23 cellular contexts compared by ENCODE assay signal in genomic region chr14:97995038-97995437, GRCh38.
DNase-seq lines count a peak whose midpoint lies in the region; ATAC-seq and TF ChIP-seq lines count a peak whose summit lies in the region.
"Had no signal": no experiment of that assay in that cellular context is flagged by ENCODE, and none has a peak within 500 bp of the region (broad histone marks: within the 10 kb centered on the region; RNA-seq: fewer than 3 reads in every experiment).

No MANE protein-coding gene starts in this region.

- no peak for ATAC-seq in activated naive CD8-positive, alpha-beta T cell treated with anti-CD3 and anti-CD28 coated beads, Interleukin-2, amount 10 ng/mL, durations not matched to agents 7 days and 5 days (ENCODE audit: low read depth)
- ATAC-seq in HG02759 (IDR thresholded peaks at IDR 0.05; ENCODE audit: unreplicated experiment): no peak
- no peak for ATAC-seq in WTC11
- ATAC-seq in HG03097 (IDR thresholded peaks at IDR 0.05; ENCODE audit: low FRiP score, unreplicated experiment): no peak
- ATAC-seq: gastrocnemius medialis, left lobe of liver had no signal

- no peaks in the 10 kb centered on the region for H3K27me3 Mint-ChIP-seq in activated naive CD4-positive, alpha-beta T cell treated with anti-CD3 and anti-CD28 coated beads for 36 hours (ENCODE audit: low read depth)
- no peaks in the 10 kb centered on the region for H3K27me3 Mint-ChIP-seq in T-helper 1 cell treated with Interleukin-12 subunit alpha and Interleukin-12 subunit beta and Interleukin-4 antibody, amounts not matched to agents 30 μg/mL and 1 μg/mL, for 36 hours (ENCODE audit: low read depth)
- H3K27me3 Mint-ChIP-seq in activated naive CD8-positive, alpha-beta T cell treated with anti-CD3 and anti-CD28 coated beads, Interleukin-2, amount 10 ng/mL, durations not matched to agents 7 days and 5 days: no peaks in the 10 kb centered on the region
- no peaks in the 10 kb centered on the region for H3K27me3 Mint-ChIP-seq in stimulated activated naive CD8-positive, alpha-beta T cell treated with anti-CD3 and anti-CD28 coated beads, Interleukin-15, Interleukin-2, amounts not matched to agents 100 ng/mL and 50 ng/mL, for 24 hours
- H3K27me3 Mint-ChIP-seq in WTC11 (ENCODE audit: low read depth): no peaks in the 10 kb centered on the region

- intact Hi-C loops in activated naive CD4-positive, alpha-beta T cell treated with anti-CD3 and anti-CD28 coated beads for 36 hours (cut with micrococcal nuclease): loop anchor here (2.0 kb wide), 1 partner anchor 174 kb away; no protein-coding TSS in a partner anchor

- no peaks in the 10 kb centered on the region for H3K9me3 Mint-ChIP-seq in activated naive CD4-positive, alpha-beta T cell treated with anti-CD3 and anti-CD28 coated beads for 36 hours
- peaks cover 10% of the 10 kb centered on the region for H3K9me3 Mint-ChIP-seq in T-helper 1 cell treated with Interleukin-12 subunit alpha and Interleukin-12 subunit beta and Interleukin-4 antibody, amounts not matched to agents 30 μg/mL and 1 μg/mL, for 36 hours
- H3K9me3 Mint-ChIP-seq in activated naive CD8-positive, alpha-beta T cell treated with anti-CD3 and anti-CD28 coated beads, Interleukin-2, amount 10 ng/mL, durations not matched to agents 7 days and 5 days: peaks cover 2% of the 10 kb centered on the region
- peaks cover 6% of the 10 kb centered on the region for H3K9me3 Mint-ChIP-seq in stimulated activated naive CD8-positive, alpha-beta T cell treated with anti-CD3 and anti-CD28 coated beads, Interleukin-15, Interleukin-2, amounts not matched to agents 100 ng/mL and 50 ng/mL, for 24 hours
- H3K9me3 Mint-ChIP-seq in WTC11: no peaks in the 10 kb centered on the region; the same call in 1 of the 2 replicates
- H3K9me3 Mint-ChIP-seq: activated T-cell treated with anti-CD3 and anti-CD28 coated beads, Interleukin-2, amount 50 U/mL, for 4 hours; H9 had no signal

- H3K36me3 Mint-ChIP-seq in activated naive CD4-positive, alpha-beta T cell treated with anti-CD3 and anti-CD28 coated beads for 36 hours (ENCODE audit: low read depth): peaks cover 2% of the 10 kb centered on the region
- peaks cover 11% of the 10 kb centered on the region for H3K36me3 Mint-ChIP-seq in T-helper 1 cell treated with Interleukin-12 subunit alpha and Interleukin-12 subunit beta and Interleukin-4 antibody, amounts not matched to agents 30 μg/mL and 1 μg/mL, for 36 hours (ENCODE audit: low read depth)
- H3K36me3 Mint-ChIP-seq in activated naive CD8-positive, alpha-beta T cell treated with anti-CD3 and anti-CD28 coated beads, Interleukin-2, amount 10 ng/mL, durations not matched to agents 7 days and 5 days: peaks cover 12% of the 10 kb centered on the region
- H3K36me3 Mint-ChIP-seq in stimulated activated naive CD8-positive, alpha-beta T cell treated with anti-CD3 and anti-CD28 coated beads, Interleukin-15, Interleukin-2, amounts not matched to agents 100 ng/mL and 50 ng/mL, for 24 hours (ENCODE audit: low read depth): no peaks in the 10 kb centered on the region
- no peaks in the 10 kb centered on the region for H3K36me3 Mint-ChIP-seq in WTC11

- H3K4me1 Mint-ChIP-seq in activated naive CD4-positive, alpha-beta T cell treated with anti-CD3 and anti-CD28 coated beads for 36 hours (ENCODE audit: low read depth): peaks cover 88% of the 10 kb centered on the region
- peaks cover 32% of the 10 kb centered on the region for H3K4me1 Mint-ChIP-seq in T-helper 1 cell treated with Interleukin-12 subunit alpha and Interleukin-12 subunit beta and Interleukin-4 antibody, amounts not matched to agents 30 μg/mL and 1 μg/mL, for 36 hours (ENCODE audit: low read depth)
- peaks cover 39% of the 10 kb centered on the region for H3K4me1 Mint-ChIP-seq in activated naive CD8-positive, alpha-beta T cell treated with anti-CD3 and anti-CD28 coated beads, Interleukin-2, amount 10 ng/mL, durations not matched to agents 7 days and 5 days
- peaks cover 51% of the 10 kb centered on the region for H3K4me1 Mint-ChIP-seq in stimulated activated naive CD8-positive, alpha-beta T cell treated with anti-CD3 and anti-CD28 coated beads, Interleukin-15, Interleukin-2, amounts not matched to agents 100 ng/mL and 50 ng/mL, for 24 hours (ENCODE audit: low read depth)
- peaks cover 6% of the 10 kb centered on the region for H3K4me1 Mint-ChIP-seq in WTC11

- no peak for TF ChIP-seq CTCF in WTC11 (IDR thresholded peaks at IDR 0.05)

- CTCF ChIA-PET in activated naive CD4-positive, alpha-beta T cell treated with anti-CD3 and anti-CD28 coated beads for 36 hours (lab: Charles Lee): interaction anchor here (1.1 to 1.5 kb wide), 3 partner anchors 120 to 144 kb away, joined by 3 to 5 read pairs (median 4); no protein-coding TSS in a partner anchor
- CTCF ChIA-PET in WTC11 (lab: Charles Lee): interaction anchor here (1.4 kb wide), 1 partner anchor 17 kb away, joined by 3 read pairs; no protein-coding TSS in a partner anchor

- peak overlapping the region; percentile 100 for H3K27ac Mint-ChIP-seq in activated naive CD4-positive, alpha-beta T cell treated with anti-CD3 and anti-CD28 coated beads for 36 hours
- peak overlapping the region; percentile 96 for H3K27ac Mint-ChIP-seq in T-helper 1 cell treated with Interleukin-12 subunit alpha and Interleukin-12 subunit beta and Interleukin-4 antibody, amounts not matched to agents 30 μg/mL and 1 μg/mL, for 36 hours
- peak overlapping the region; percentile 91 for H3K27ac Mint-ChIP-seq in activated naive CD8-positive, alpha-beta T cell treated with anti-CD3 and anti-CD28 coated beads, Interleukin-2, amount 10 ng/mL, durations not matched to agents 7 days and 5 days
- H3K27ac Mint-ChIP-seq in stimulated activated naive CD8-positive, alpha-beta T cell treated with anti-CD3 and anti-CD28 coated beads, Interleukin-15, Interleukin-2, amounts not matched to agents 100 ng/mL and 50 ng/mL, for 24 hours: peak overlapping the region; percentile 96
- no peak overlapping the region for H3K27ac Mint-ChIP-seq in WTC11
- H3K27ac Mint-ChIP-seq: H9 had no signal

- DNase-seq in activated naive CD4-positive, alpha-beta T cell treated with anti-CD3 and anti-CD28 coated beads for 36 hours: peak; percentile 55
- DNase-seq in activated naive CD4-positive, alpha-beta T cell treated with Interleukin-2 at 50 U/mL for 16 hours: no peak
- DNase-seq in activated naive CD8-positive, alpha-beta T cell treated with anti-CD3 and anti-CD28 coated beads, Interleukin-2, amount 10 ng/mL, durations not matched to agents 7 days and 5 days: no peak
- DNase-seq in WTC11 (ENCODE audit: low spot score): no peak
- DNase-seq: activated T-cell treated with anti-CD3 and anti-CD28 coated beads, Interleukin-2, amount 50 U/mL, for 4 hours; cortex of kidney; gastrocnemius medialis; H9; hypothalamus; IMR-90; mesendoderm; NCI-H1105 treated with DMSO at 0.1 percent for 48 hours; NCI-H2029 treated with DMSO at 0.1 percent for 48 hours; NCI-H226; NCI-H748 treated with DMSO at 0.1 percent for 48 hours; occipital lobe; RPMI8226; uterus had no signal

- POLR2A ChIA-PET in activated naive CD8-positive, alpha-beta T cell treated with anti-CD3 and anti-CD28 coated beads, Interleukin-2, amount 10 ng/mL, durations not matched to agents 7 days and 5 days (lab: Charles Lee): interaction anchor here (0.6 to 1.7 kb wide), 5 partner anchors 12 to 143 kb away, joined by 3 to 9 read pairs (median 4); no protein-coding TSS in a partner anchor
- POLR2A ChIA-PET in WTC11 (lab: Charles Lee): no interaction called here

- peak overlapping the region; percentile 70 for H3K4me3 Mint-ChIP-seq in activated naive CD4-positive, alpha-beta T cell treated with anti-CD3 and anti-CD28 coated beads for 36 hours
- no peak overlapping the region for H3K4me3 Mint-ChIP-seq in T-helper 1 cell treated with Interleukin-12 subunit alpha and Interleukin-12 subunit beta and Interleukin-4 antibody, amounts not matched to agents 30 μg/mL and 1 μg/mL, for 36 hours
- peak overlapping the region; percentile 16 for H3K4me3 Mint-ChIP-seq in activated naive CD8-positive, alpha-beta T cell treated with anti-CD3 and anti-CD28 coated beads, Interleukin-2, amount 10 ng/mL, durations not matched to agents 7 days and 5 days
- H3K4me3 Mint-ChIP-seq in stimulated activated naive CD8-positive, alpha-beta T cell treated with anti-CD3 and anti-CD28 coated beads, Interleukin-15, Interleukin-2, amounts not matched to agents 100 ng/mL and 50 ng/mL, for 24 hours: peak overlapping the region; percentile 30
- no peak overlapping the region for H3K4me3 Mint-ChIP-seq in WTC11
- H3K4me3 Mint-ChIP-seq: H9 had no signal

TF ChIP-seq in WTC11, 78 proteins besides CTCF, POLR2A, EP300 and RAD21 (continues in another document):
- TF ChIP-seq ZNF138 (CRISPR knock-in tag; conservative IDR thresholded peaks at IDR 0.05) (no peak), MLX (CRISPR knock-in tag; IDR thresholded peaks at IDR 0.05) (no peak), STAT6 (CRISPR knock-in tag; conservative IDR thresholded peaks at IDR 0.05; ENCODE audit: low read depth) (no peak), IRF2 (CRISPR knock-in tag; IDR thresholded peaks at IDR 0.05; ENCODE audit: borderline replicate concordance, low read depth) (no peak)

Comparison
In these comparisons a context has a peak if more than half of its experiments do, and no peak if none do; other contexts are left out.
1. H3K4me3 Mint-ChIP-seq: peak in activated naive CD4-positive, alpha-beta T cell treated with anti-CD3 and anti-CD28 coated beads for 36 hours (single experiment), activated naive CD8-positive, alpha-beta T cell treated with anti-CD3 and anti-CD28 coated beads, Interleukin-2, amount 10 ng/mL, durations not matched to agents 7 days and 5 days (single experiment) and stimulated activated naive CD8-positive, alpha-beta T cell treated with anti-CD3 and anti-CD28 coated beads, Interleukin-15, Interleukin-2, amounts not matched to agents 100 ng/mL and 50 ng/mL, for 24 hours (single experiment); none in T-helper 1 cell treated with Interleukin-12 subunit alpha and Interleukin-12 subunit beta and Interleukin-4 antibody, amounts not matched to agents 30 μg/mL and 1 μg/mL, for 36 hours (single experiment) and WTC11 (single experiment).